ENCODE assay signal across 9 cellular contexts in genomic region chr12:109947511-109947910, GRCh38. TPM values are rescaled to one million over a fixed set of nuclear protein-coding genes. Genes with fewer than 3 reads are reported as not detected.
A peak's percentile ranks its signal among the peaks of the same experiment; 100 is the strongest.
DNase-seq lines count a peak whose midpoint lies in the region; FAIRE-seq and TF ChIP-seq lines count a peak whose summit lies in the region.
"Had no signal": no experiment of that assay in that cellular context is flagged by ENCODE, and none has a peak within 500 bp of the region (broad histone marks: within the 10 kb centered on the region; RNA-seq: fewer than 3 reads in every experiment).

No MANE protein-coding gene starts in this region.

- DNase-seq in activated T-cell treated with anti-CD3 and anti-CD28 coated beads, Interleukin-2, amount 50 U/mL, for 24 hours = no peak
- no peak for DNase-seq in activated T-cell treated with anti-CD3 and anti-CD28 coated beads, Interleukin-2, amount 50 U/mL, for 48 hours
- peak; percentile 8 for DNase-seq in activated CD4-positive, alpha-beta memory T cell treated with anti-CD3 and anti-CD28 coated beads for 36 hours
- no peak for DNase-seq in glutamatergic neuron
- DNase-seq in stromal cell of bone marrow (ENCODE audit: low read depth) = peak; percentile 53
- DNase-seq in D341Med (ENCODE audit: low spot score) = no peak
- no peak for DNase-seq in D721Med (ENCODE audit: insufficient read length, low spot score)
- no peak for DNase-seq in HT-29 (ENCODE audit: low spot score)
- DNase-seq: NCI-H1694 treated with DMSO at 0.1 percent for 48 hours had no signal

- H3K36me3 Mint-ChIP-seq in activated T-cell treated with anti-CD3 and anti-CD28 coated beads, Interleukin-2, amount 50 U/mL, for 24 hours (ENCODE audit: low read depth) = peaks cover 91% of the 10 kb centered on the region
- H3K36me3 Mint-ChIP-seq in activated CD4-positive, alpha-beta memory T cell treated with anti-CD3 and anti-CD28 coated beads for 36 hours = peaks cover 42% of the 10 kb centered on the region
- H3K36me3 Mint-ChIP-seq in glutamatergic neuron (ENCODE audit: unreplicated experiment) = no peaks in the 10 kb centered on the region

- peak overlapping the region; percentile 81 for H3K27ac Mint-ChIP-seq in activated T-cell treated with anti-CD3 and anti-CD28 coated beads, Interleukin-2, amount 50 U/mL, for 24 hours
- peak overlapping the region; percentile 49 for H3K27ac Mint-ChIP-seq in activated CD4-positive, alpha-beta memory T cell treated with anti-CD3 and anti-CD28 coated beads for 36 hours
- peak overlapping the region; percentile 52 for H3K27ac Mint-ChIP-seq in glutamatergic neuron (ENCODE audit: unreplicated experiment)

- H3K27me3 Mint-ChIP-seq in activated T-cell treated with anti-CD3 and anti-CD28 coated beads, Interleukin-2, amount 50 U/mL, for 24 hours = no peaks in the 10 kb centered on the region
- no peaks in the 10 kb centered on the region for H3K27me3 Mint-ChIP-seq in activated CD4-positive, alpha-beta memory T cell treated with anti-CD3 and anti-CD28 coated beads for 36 hours
- peaks cover 2% of the 10 kb centered on the region for H3K27me3 Mint-ChIP-seq in glutamatergic neuron (ENCODE audit: unreplicated experiment)

- CTCF ChIA-PET in activated CD4-positive, alpha-beta memory T cell treated with anti-CD3 and anti-CD28 coated beads for 36 hours (lab: Charles Lee) = interaction anchor here (1.4 to 1.7 kb wide), 2 partner anchors 20 to 102 kb away, joined by 4 read pairs; no protein-coding TSS in a partner anchor

- peaks cover 35% of the 10 kb centered on the region for H3K4me1 Mint-ChIP-seq in activated T-cell treated with anti-CD3 and anti-CD28 coated beads, Interleukin-2, amount 50 U/mL, for 24 hours (ENCODE audit: low read depth)
- H3K4me1 Mint-ChIP-seq in activated CD4-positive, alpha-beta memory T cell treated with anti-CD3 and anti-CD28 coated beads for 36 hours (ENCODE audit: low read depth) = peaks cover 32% of the 10 kb centered on the region
- H3K4me1 Mint-ChIP-seq in glutamatergic neuron (ENCODE audit: low read depth, unreplicated experiment) = peaks cover 33% of the 10 kb centered on the region

- intact Hi-C loops in activated CD4-positive, alpha-beta memory T cell treated with anti-CD3 and anti-CD28 coated beads for 36 hours (cut with micrococcal nuclease) = no loop called here

- FAIRE-seq in D721Med (lab: Jason Lieb, UNC) = no peak

- H3K4me3 Mint-ChIP-seq in activated T-cell treated with anti-CD3 and anti-CD28 coated beads, Interleukin-2, amount 50 U/mL, for 24 hours = no peak overlapping the region
- no peak overlapping the region for H3K4me3 Mint-ChIP-seq in activated CD4-positive, alpha-beta memory T cell treated with anti-CD3 and anti-CD28 coated beads for 36 hours
- H3K4me3 Mint-ChIP-seq in glutamatergic neuron (ENCODE audit: unreplicated experiment) = no peak overlapping the region

- POLR2A ChIA-PET in activated CD4-positive, alpha-beta memory T cell treated with anti-CD3 and anti-CD28 coated beads for 36 hours (lab: Charles Lee) = no interaction called here

- no peaks in the 10 kb centered on the region for H3K9me3 Mint-ChIP-seq in activated T-cell treated with anti-CD3 and anti-CD28 coated beads, Interleukin-2, amount 50 U/mL, for 24 hours
- H3K9me3 Mint-ChIP-seq in activated CD4-positive, alpha-beta memory T cell treated with anti-CD3 and anti-CD28 coated beads for 36 hours = no peaks in the 10 kb centered on the region
- no peaks in the 10 kb centered on the region for H3K9me3 Mint-ChIP-seq in glutamatergic neuron (ENCODE audit: unreplicated experiment)

- TF ChIP-seq CTCF in glutamatergic neuron (IDR thresholded peaks at IDR 0.05; ENCODE audit: partially characterized antibody, unreplicated experiment) = no peak
- no peak for TF ChIP-seq CTCF in D721Med (IDR thresholded peaks at IDR 0.05; ENCODE audit: insufficient read depth, missing control alignments)

RNA-seq across cellular contexts. Expression of gene TCHP, which starts 47.4 kb away (rescaled TPM):
- 10 to 100 TPM; 21.2 to 21.3 TPM for total RNA-seq in activated CD4-positive, alpha-beta memory T cell treated with anti-CD3 and anti-CD28 coated beads for 36 hours
- total RNA-seq in glutamatergic neuron (ENCODE audit: unreplicated experiment) = 31.7 TPM
- 8.8 and 16.7 TPM in 2 replicates for total RNA-seq in HT-29 (2014; rRNA removed; shearing (Covaris generic))

RNA-seq across cellular contexts. Expression of gene GIT2, which starts 48.7 kb away (rescaled TPM):
- total RNA-seq in activated CD4-positive, alpha-beta memory T cell treated with anti-CD3 and anti-CD28 coated beads for 36 hours = 10 to 100 TPM; 52.1 to 56.7 TPM
- total RNA-seq in glutamatergic neuron (ENCODE audit: unreplicated experiment) = 54.9 TPM
- 9.8 and 15.3 TPM in 2 replicates for total RNA-seq in HT-29 (2014; rRNA removed; shearing (Covaris generic))

RNA-seq across cellular contexts. Expression of gene ANKRD13A, which starts 51.7 kb away (rescaled TPM):
- 10 to 100 TPM; 45.0 to 46.6 TPM for total RNA-seq in activated CD4-positive, alpha-beta memory T cell treated with anti-CD3 and anti-CD28 coated beads for 36 hours
- total RNA-seq in glutamatergic neuron (ENCODE audit: unreplicated experiment) = 139 TPM
- total RNA-seq in HT-29 (2014; rRNA removed; shearing (Covaris generic)) = 21.5 and 30.5 TPM in 2 replicates

Comparison
In these comparisons a context has a peak if more than half of its experiments do, and no peak if none do; other contexts are left out.
1. DNase-seq: peak in activated CD4-positive, alpha-beta memory T cell treated with anti-CD3 and anti-CD28 coated beads for 36 hours (single experiment) and stromal cell of bone marrow (single experiment); none in activated T-cell treated with anti-CD3 and anti-CD28 coated beads, Interleukin-2, amount 50 U/mL, for 24 hours (single experiment), activated T-cell treated with anti-CD3 and anti-CD28 coated beads, Interleukin-2, amount 50 U/mL, for 48 hours (0 of 2), glutamatergic neuron (single experiment), D341Med (single experiment), D721Med (single experiment) and HT-29 (single experiment).
2. Peak in every context shown above with its lines, with median percentiles within 50 percentile points of each other: H3K27ac Mint-ChIP-seq.